1 cellular context compared by ENCODE assay signal in genomic region chr2:19863303-19864041, GRCh38.
TF ChIP-seq lines count a peak whose summit lies in the region.

No MANE protein-coding gene starts in this region.

TF ChIP-seq in WTC11, 78 proteins besides CTCF, POLR2A, EP300 and RAD21 (continued from another document and continues in another):
- TF ChIP-seq ZNF512 (CRISPR knock-in tag; IDR thresholded peaks at IDR 0.05; ENCODE audit: borderline replicate concordance) (no peak), RELA (CRISPR knock-in tag; IDR thresholded peaks at IDR 0.05; ENCODE audit: borderline replicate concordance) (no peak), NR1H2 (CRISPR knock-in tag; IDR thresholded peaks at IDR 0.05) (no peak), FOXK1 (CRISPR knock-in tag; IDR thresholded peaks at IDR 0.05) (no peak), CBFB (CRISPR knock-in tag; IDR thresholded peaks at IDR 0.05; ENCODE audit: low read depth) (0 out of 2 replicates have a peak, but pooled peaks have one; percentile 71), FOXP4 (CRISPR knock-in tag; IDR thresholded peaks at IDR 0.05) (no peak; the same call in 1 of the 2 replicates), NFYB (CRISPR knock-in tag; conservative IDR thresholded peaks at IDR 0.05; ENCODE audit: low read depth) (no peak), TEAD4 (CRISPR knock-in tag; IDR thresholded peaks at IDR 0.05) (no peak), ZNF138 (CRISPR knock-in tag; conservative IDR thresholded peaks at IDR 0.05) (no peak), FOXJ3 (CRISPR knock-in tag; IDR thresholded peaks at IDR 0.05; ENCODE audit: borderline replicate concordance) (no peak), ZNF281 (CRISPR knock-in tag; IDR thresholded peaks at IDR 0.05) (no peak), EMX1 (CRISPR knock-in tag; IDR thresholded peaks at IDR 0.05) (no peak), TP53 (CRISPR knock-in tag; IDR thresholded peaks at IDR 0.05) (no peak), FOXP1 (CRISPR knock-in tag; IDR thresholded peaks at IDR 0.05; ENCODE audit: borderline replicate concordance) (peak; percentile 79), STAT6 (CRISPR knock-in tag; conservative IDR thresholded peaks at IDR 0.05; ENCODE audit: low read depth) (no peak), JUN (CRISPR knock-in tag; IDR thresholded peaks at IDR 0.05) (no peak), TCF7 (CRISPR knock-in tag; IDR thresholded peaks at IDR 0.05; ENCODE audit: low read depth) (no peak), USF1 (CRISPR knock-in tag; IDR thresholded peaks at IDR 0.05) (no peak), ZBTB43 (CRISPR knock-in tag; IDR thresholded peaks at IDR 0.05) (peak; percentile 72; the same call in 1 of the 2 replicates), ATF2 (CRISPR knock-in tag; IDR thresholded peaks at IDR 0.05; ENCODE audit: borderline replicate concordance, low read depth) (no peak), ZNF263 (CRISPR knock-in tag; IDR thresholded peaks at IDR 0.05; ENCODE audit: low read depth) (no peak), ZNF121 (CRISPR knock-in tag; IDR thresholded peaks at IDR 0.05) (peak; percentile 98), PRRX2 (CRISPR knock-in tag; IDR thresholded peaks at IDR 0.05) (no peak), SMAD4 (CRISPR knock-in tag; IDR thresholded peaks at IDR 0.05) (no peak), ATF3 (CRISPR knock-in tag; conservative IDR thresholded peaks at IDR 0.05) (no peak), ETV6 (CRISPR knock-in tag; IDR thresholded peaks at IDR 0.05) (no peak), KAT7 (CRISPR knock-in tag; IDR thresholded peaks at IDR 0.05; ENCODE audit: borderline replicate concordance) (no peak), NR2C2 (CRISPR knock-in tag; IDR thresholded peaks at IDR 0.05) (no peak), ZNF425 (CRISPR knock-in tag; conservative IDR thresholded peaks at IDR 0.05) (no peak), ARID4B (CRISPR knock-in tag; IDR thresholded peaks at IDR 0.05; ENCODE audit: borderline replicate concordance) (no peak), ZSCAN18 (CRISPR knock-in tag; IDR thresholded peaks at IDR 0.05) (no peak), ERG (CRISPR knock-in tag; IDR thresholded peaks at IDR 0.05) (0 out of 2 replicates have a peak, but pooled peaks have one; percentile 15), ZNF317 (CRISPR knock-in tag; IDR thresholded peaks at IDR 0.05; ENCODE audit: borderline replicate concordance, low read depth) (no peak)
